15 cellular contexts compared by ENCODE assay signal in genomic region chr6:127289934-127290333, GRCh38. TPM values are rescaled to one million over a fixed set of nuclear protein-coding genes. Genes with fewer than 3 reads are reported as not detected.
DNase-seq lines count a peak whose midpoint lies in the region; ATAC-seq and TF ChIP-seq lines count a peak whose summit lies in the region.
"Had no signal": no experiment of that assay in that cellular context is flagged by ENCODE, and none has a peak within 500 bp of the region (broad histone marks: within the 10 kb centered on the region; RNA-seq: fewer than 3 reads in every experiment).

No MANE protein-coding gene starts in this region.

- CTCF ChIA-PET in CD4-positive, alpha-beta T cell (lab: Charles Lee): interaction anchor here (1.3 to 2.2 kb wide), 3 partner anchors 10 to 23 kb away, joined by 5 to 8 read pairs (median 5); partner anchors contain the start of gene RNF146
- CTCF ChIA-PET in activated B cell treated with CpG ODN at 0.5 μM for 24 hours (lab: Charles Lee): interaction anchor here (1.7 kb wide), 2 partner anchors 14 to 23 kb away, joined by 6 to 7 read pairs; partner anchors contain the start of gene RNF146

- H3K36me3 Mint-ChIP-seq in CD4-positive, alpha-beta T cell (ENCODE audit: low read depth): peaks cover 56% of the 10 kb centered on the region
- H3K36me3 Mint-ChIP-seq in activated B cell treated with CpG ODN at 0.5 μM for 24 hours (ENCODE audit: low read depth) (peaks cover 62% of the 10 kb centered on the region), natural killer cell (peaks cover 10% of the 10 kb centered on the region)

- H3K9me3 ChIP-seq in CD4-positive, alpha-beta T cell (ENCODE audit: control insufficient read depth, low read length): no peaks in the 10 kb centered on the region

- H3K27ac ChIP-seq in CD4-positive, alpha-beta T cell (ENCODE audit: low read depth, low read length): no peak overlapping the region

- H3K27me3 ChIP-seq in CD4-positive, alpha-beta T cell (ENCODE audit: control insufficient read depth, insufficient read depth, low read length): no peaks in the 10 kb centered on the region

- H3K4me3 Mint-ChIP-seq in CD4-positive, alpha-beta T cell: no peak overlapping the region
- no peak overlapping the region for H3K4me3 Mint-ChIP-seq in activated B cell treated with CpG ODN at 0.5 μM for 24 hours
- H3K4me3 Mint-ChIP-seq in natural killer cell: no peak overlapping the region
- H3K4me3 Mint-ChIP-seq: activated naive CD4-positive, alpha-beta T cell treated with anti-CD3 and anti-CD28 coated beads for 36 hours; brain; dendritic cell treated with granulocyte-macrophage colony-stimulating factor and Interleukin-4, amounts not matched to agents 40 ng/mL and 50 ng/mL, for 4 days; neural crest cell had no signal

- no peak for ATAC-seq in CD4-positive, alpha-beta T cell (ENCODE audit: poor library complexity)
- ATAC-seq in activated B cell treated with CpG ODN at 0.5 μM for 24 hours (ENCODE audit: low read depth) (no peak), natural killer cell (no peak), GM19324 (IDR thresholded peaks at IDR 0.05; ENCODE audit: low FRiP score, unreplicated experiment) (no peak)
- ATAC-seq: esophagus mucosa, sciatic nerve had no signal

- peaks cover 42% of the 10 kb centered on the region for H3K4me1 Mint-ChIP-seq in CD4-positive, alpha-beta T cell (ENCODE audit: low read depth)
- peaks cover 25% of the 10 kb centered on the region for H3K4me1 Mint-ChIP-seq in activated B cell treated with CpG ODN at 0.5 μM for 24 hours
- peaks cover 27 to 32% of the 10 kb centered on the region in 2 donors for H3K4me1 Mint-ChIP-seq in natural killer cell

- intact Hi-C loops in CD4-positive, alpha-beta T cell (cut with DNase I, micrococcal nuclease): no loop called here
- intact Hi-C loops in activated B cell treated with CpG ODN at 0.5 μM for 24 hours (cut with micrococcal nuclease): loop anchor here (2.0 kb wide), 1 partner anchor 23 kb away; the partner anchor contains the start of gene RNF146
- intact Hi-C loops in natural killer cell (cut with micrococcal nuclease): no loop called here

- no peaks in the 10 kb centered on the region for H3K9me3 Mint-ChIP-seq in CD4-positive, alpha-beta T cell
- H3K9me3 Mint-ChIP-seq in activated B cell treated with CpG ODN at 0.5 μM for 24 hours (no peaks in the 10 kb centered on the region), natural killer cell (no peaks in the 10 kb centered on the region)
- H3K9me3 Mint-ChIP-seq: activated naive CD4-positive, alpha-beta T cell treated with anti-CD3 and anti-CD28 coated beads for 36 hours; brain; dendritic cell treated with granulocyte-macrophage colony-stimulating factor and Interleukin-4, amounts not matched to agents 40 ng/mL and 50 ng/mL, for 4 days; neural crest cell had no signal

- no peak for TF ChIP-seq CTCF in CD4-positive, alpha-beta T cell (IDR thresholded peaks at IDR 0.05)
- TF ChIP-seq CTCF in activated B cell treated with CpG ODN at 0.5 μM for 24 hours (IDR thresholded peaks at IDR 0.05) (no peak), natural killer cell (IDR thresholded peaks at IDR 0.05) (no peak)

- peak overlapping the region; percentile 38 for H3K27ac Mint-ChIP-seq in CD4-positive, alpha-beta T cell
- peak overlapping the region; percentile 79 for H3K27ac Mint-ChIP-seq in activated B cell treated with CpG ODN at 0.5 μM for 24 hours
- peak overlapping the region; percentile 45 to 63 for H3K27ac Mint-ChIP-seq in natural killer cell
- H3K27ac Mint-ChIP-seq: activated naive CD4-positive, alpha-beta T cell treated with anti-CD3 and anti-CD28 coated beads for 36 hours; dendritic cell treated with granulocyte-macrophage colony-stimulating factor and Interleukin-4, amounts not matched to agents 40 ng/mL and 50 ng/mL, for 4 days had no signal

- no peaks in the 10 kb centered on the region for H3K27me3 Mint-ChIP-seq in CD4-positive, alpha-beta T cell
- H3K27me3 Mint-ChIP-seq in activated B cell treated with CpG ODN at 0.5 μM for 24 hours: no peaks in the 10 kb centered on the region
- no peaks in the 10 kb centered on the region for H3K27me3 Mint-ChIP-seq in natural killer cell (ENCODE audit: low read depth in 2 of 2)
- H3K27me3 Mint-ChIP-seq: dendritic cell treated with granulocyte-macrophage colony-stimulating factor and Interleukin-4, amounts not matched to agents 40 ng/mL and 50 ng/mL, for 4 days had no signal

- DNase-seq in CD4-positive, alpha-beta T cell: no peak
- DNase-seq in DMS79 treated with DMSO at 0.1 percent for 48 hours (lab: John Stamatoyannopoulos, UW): peak; percentile 73
- no peak for DNase-seq in activated B cell treated with CpG ODN at 0.5 μM for 24 hours
- no peak for DNase-seq in natural killer cell
- DNase-seq in activated CD4-positive, CD25-positive, alpha-beta regulatory T cell treated with anti-CD3 and anti-CD28 coated beads, Interleukin-2, amount 50 U/mL, for 72 hours: no peak
- no peak for DNase-seq in inferior parietal cortex (ENCODE audit: extremely low spot score)
- DNase-seq: activated naive CD4-positive, alpha-beta T cell treated with anti-CD3 and anti-CD28 coated beads for 36 hours; HCEC 1CT; NCI-H2081 treated with DMSO at 0.1 percent for 48 hours had no signal

- POLR2A ChIA-PET in CD4-positive, alpha-beta T cell (lab: Charles Lee): interaction anchor here (2.3 kb wide), 1 partner anchor 23 kb away, joined by 12 read pairs; the partner anchor contains the start of gene RNF146
- POLR2A ChIA-PET in activated B cell treated with CpG ODN at 0.5 μM for 24 hours (lab: Charles Lee): no interaction called here

RNA-seq across cellular contexts. Expression of gene RNF146, which starts 23.3 kb away (rescaled TPM):
- total RNA-seq in CD4-positive, alpha-beta T cell: 10 to 100 TPM; 12.5 to 14.1 TPM
- total RNA-seq in activated B cell treated with CpG ODN at 0.5 μM for 24 hours (32.9 and 35.3 TPM in 2 replicates), natural killer cell (10 to 100 TPM; 23.0 to 34.8 (median 25.4) TPM)

RNA-seq across cellular contexts. Expression of gene ECHDC1, which starts 53.5 kb away (rescaled TPM):
- total RNA-seq in CD4-positive, alpha-beta T cell: 1 to 10 TPM; 6.5 to 7.4 TPM
- 57.3 and 59.7 TPM in 2 replicates for total RNA-seq in activated B cell treated with CpG ODN at 0.5 μM for 24 hours
- total RNA-seq in natural killer cell: 10 to 100 TPM; 18.7 to 35.1 (median 21.4) TPM
